Comparison of ENCODE assay signal across 8 cellular contexts in the genomic region with DNA sequence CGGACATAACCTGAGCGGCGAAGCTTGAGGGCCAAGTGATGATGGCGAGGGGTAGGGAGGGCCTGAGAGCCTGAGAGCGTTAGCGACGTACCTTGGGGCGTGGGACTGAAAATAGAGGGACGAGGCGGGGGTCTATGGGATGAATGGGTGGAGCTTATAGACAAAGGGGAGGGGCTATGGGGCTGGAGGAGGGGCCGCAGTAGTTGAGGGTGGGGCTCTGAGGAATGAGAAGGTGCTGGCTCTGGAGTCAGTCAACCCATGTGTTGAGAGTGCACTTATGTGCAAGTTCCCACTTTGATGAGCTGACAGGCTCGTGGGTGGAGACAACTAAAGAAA.
DNase-seq lines count a peak whose midpoint lies in the region; ATAC-seq lines count a peak whose summit lies in the region.

No MANE protein-coding gene starts in this region.

- DNase-seq in DMS79 (lab: John Stamatoyannopoulos, UW) = peak; percentile 18
- no peak for DNase-seq in DMS79 treated with DMSO at 0.1 percent for 48 hours (lab: John Stamatoyannopoulos, UW)
- DNase-seq in NCI-H2227 treated with DMSO at 0.1 percent for 48 hours (lab: John Stamatoyannopoulos, UW) = peak; percentile 84
- DNase-seq in activated effector memory CD4-positive, alpha-beta T cell treated with Interleukin-2 at 50 U/mL for 16 hours = peak; percentile 34
- DNase-seq in germinal center (ENCODE audit: low spot score) = peak; percentile 62
- peak; percentile 38 for DNase-seq in pons (ENCODE audit: low spot score)

- ATAC-seq in HG02623 (IDR thresholded peaks at IDR 0.05; ENCODE audit: unreplicated experiment) = peak; percentile 34
- no peak for ATAC-seq in HG03457 (IDR thresholded peaks at IDR 0.05; ENCODE audit: unreplicated experiment)
